Comparison of ENCODE assay signal across 20 cellular contexts in genomic region chr1:160117300-160117699, GRCh38. TPM values are rescaled to one million over a fixed set of nuclear protein-coding genes. Genes with fewer than 3 reads are reported as not detected.
DNase-seq lines count a peak whose midpoint lies in the region; ATAC-seq and TF ChIP-seq lines count a peak whose summit lies in the region.
"Had no signal": no experiment of that assay in that cellular context is flagged by ENCODE, and none has a peak within 500 bp of the region (broad histone marks: within the 10 kb centered on the region; RNA-seq: fewer than 3 reads in every experiment).

No MANE protein-coding gene starts in this region.

- no peaks in the 10 kb centered on the region; the same call in 1 of the 2 replicates for H3K9me1 ChIP-seq in IMR-90 (ENCODE audit: insufficient read depth, low read length)

- H3K4me1 Mint-ChIP-seq in brain = peaks cover 84% of the 10 kb centered on the region

- H3K4me3 ChIP-seq in IMR-90 (ENCODE audit: insufficient read depth, low read depth, low read length) (no peak overlapping the region), mesendoderm (ENCODE audit: low read length) (no peak overlapping the region), stomach smooth muscle (ENCODE audit: low read length in 2 of 2) (peak overlapping the region; percentile 48 to 81)
- H3K4me3 ChIP-seq: skin epidermis had no signal

- no peak for TF ChIP-seq POLR2A in IMR-90 (IDR thresholded peaks at IDR 0.05; ENCODE audit: low read depth, low read length)

- peaks cover 0 to 3% (median 0%) of the 10 kb centered on the region in 5 experiments for H3K9me3 Mint-ChIP-seq in brain
- H3K9me3 Mint-ChIP-seq: activated T-helper 1 cell treated with anti-CD3 and anti-CD28 coated beads, Interleukin-12 subunit alpha, Interleukin-12 subunit beta, Interleukin-2, Interleukin-4 antibody, amounts not matched to agents 30 ng/mL and 10 ng/mL and 1 ng/mL, durations not matched to agents 14 hours and 24 hours and 36 hours had no signal

- H2BK5ac ChIP-seq in IMR-90 (ENCODE audit: low read depth, low read length, poor library complexity, severe bottlenecking) = no peak overlapping the region
- H2BK5ac ChIP-seq in mesendoderm (ENCODE audit: low read length) = no peak overlapping the region

- H2BK15ac ChIP-seq in IMR-90 (ENCODE audit: low read depth, low read length) (no peak overlapping the region), mesendoderm (replicated peaks; ENCODE audit: low read depth) (no peak overlapping the region)

- H2AFZ ChIP-seq in IMR-90 (replicated peaks; ENCODE audit: low read length, poor library complexity) = no peak overlapping the region

- H3K4me2 ChIP-seq in IMR-90 (ENCODE audit: low read depth, low read length) (no peak overlapping the region; the same call in 1 of the 2 replicates), mesendoderm (ENCODE audit: low read length) (no peak overlapping the region)

- H3K27me3 Mint-ChIP-seq in brain = peaks cover 3% of the 10 kb centered on the region

- no peaks in the 10 kb centered on the region for H3K79me2 ChIP-seq in mesendoderm (ENCODE audit: control insufficient read depth, insufficient read depth, low read length)

- H3K36me3 ChIP-seq in IMR-90 (ENCODE audit: control insufficient read depth, insufficient read depth, low read length) = no peaks in the 10 kb centered on the region
- H3K36me3 ChIP-seq in mesendoderm (ENCODE audit: control insufficient read depth, insufficient read depth, low read length) = no peaks in the 10 kb centered on the region
- H3K36me3 ChIP-seq in stomach smooth muscle (ENCODE audit: control insufficient read depth in 2 of 2, insufficient read depth in 2 of 2, low read length in 2 of 2) = peaks cover 0 to 12% of the 10 kb centered on the region in 2 donors

- H3K9me3 ChIP-seq in IMR-90 (ENCODE audit: control insufficient read depth, insufficient read depth, low read length) (no peaks in the 10 kb centered on the region), stomach smooth muscle (ENCODE audit: control insufficient read depth in 2 of 2, low read length in 2 of 2) (no peaks in the 10 kb centered on the region)

- H3K4me1 ChIP-seq in IMR-90 (ENCODE audit: control insufficient read depth, insufficient read depth, low read length) (peaks cover 15% of the 10 kb centered on the region; the same call in 1 of the 2 replicates), mesendoderm (ENCODE audit: control insufficient read depth, low read depth, low read length) (peaks cover 23% of the 10 kb centered on the region), stomach smooth muscle (ENCODE audit: control insufficient read depth, insufficient read depth, low read length) (peaks cover 39% of the 10 kb centered on the region)

- H3K23ac ChIP-seq in IMR-90 (ENCODE audit: low read depth, low read length) = peak overlapping the region; percentile 37; the same call in 1 of the 2 replicates
- H3K23ac ChIP-seq in mesendoderm (ENCODE audit: low read length) = no peak overlapping the region

- H3K18ac ChIP-seq in IMR-90 (ENCODE audit: low read depth, low read length) (peak overlapping the region; percentile 18; the same call in 1 of the 2 replicates), mesendoderm (ENCODE audit: low read length) (no peak overlapping the region)

- DNase-seq in IMR-90 = no peak
- DNase-seq in mesendoderm = no peak
- DNase-seq in NCI-H526 (lab: John Stamatoyannopoulos, UW) = no peak
- DNase-seq in putamen (ENCODE audit: low spot score) = no peak
- no peak for DNase-seq in T-helper 1 cell
- no peak for DNase-seq in activated CD4-positive, alpha-beta T cell treated with anti-CD3 and anti-CD28 coated beads for 48 hours
- DNase-seq: activated CD8-positive, alpha-beta T cell treated with anti-CD3 and anti-CD28 coated beads, Interleukin-2, amount 10 ng/mL, durations not matched to agents 7 days and 5 days; GOT3; NCI-H1930; NCI-H524 treated with DMSO at 0.1 percent for 48 hours; stimulated activated naive CD4-positive, alpha-beta T cell; SW 1271 had no signal

- POLR2A ChIA-PET in IMR-90 (lab: Charles Lee; ENCODE audit: unreplicated experiment) = no interaction called here

- peak overlapping the region; percentile 65 to 87 (median 80) for H3K4me3 Mint-ChIP-seq in brain
- H3K4me3 Mint-ChIP-seq: activated CD8-positive, alpha-beta T cell treated with anti-CD3 and anti-CD28 coated beads, Interleukin-2, amount 10 ng/mL, durations not matched to agents 7 days and 5 days; activated T-helper 1 cell treated with anti-CD3 and anti-CD28 coated beads, Interleukin-12 subunit alpha, Interleukin-12 subunit beta, Interleukin-2, Interleukin-4 antibody, amounts not matched to agents 30 ng/mL and 10 ng/mL and 1 ng/mL, durations not matched to agents 14 hours and 24 hours and 36 hours had no signal

- ATAC-seq in IMR-90 (ENCODE audit: low read depth) = no peak; the same call in 1 of the 2 replicates
- ATAC-seq: activated CD8-positive, alpha-beta T cell treated with anti-CD3 and anti-CD28 coated beads, Interleukin-2, amount 10 ng/mL, durations not matched to agents 7 days and 5 days had no signal

- H2AK9ac ChIP-seq in IMR-90 (replicated peaks; ENCODE audit: low read depth, low read length, poor library complexity) = peak overlapping the region; percentile 33

- no peak overlapping the region for H3K27ac ChIP-seq in IMR-90 (ENCODE audit: insufficient read depth, low read length)
- no peak overlapping the region for H3K27ac ChIP-seq in mesendoderm (ENCODE audit: low read depth, low read length)
- H3K27ac ChIP-seq in stomach smooth muscle (ENCODE audit: low read length) = peak overlapping the region; percentile 76
- H3K27ac ChIP-seq: skin epidermis had no signal

- H3K4ac ChIP-seq in IMR-90 (ENCODE audit: low read depth, low read length) = peak overlapping the region; percentile 43; the same call in 1 of the 2 replicates
- no peak overlapping the region for H3K4ac ChIP-seq in mesendoderm (ENCODE audit: low read depth, low read length)

- H3K79me1 ChIP-seq in IMR-90 (ENCODE audit: low read depth in 1 of 2, low read length in 2 of 2) (no peaks in the 10 kb centered on the region), mesendoderm (ENCODE audit: low read length) (no peaks in the 10 kb centered on the region)

- H2BK120ac ChIP-seq in IMR-90 (ENCODE audit: low read depth, low read length) (no peak overlapping the region; the same call in 1 of the 2 replicates), mesendoderm (ENCODE audit: low read depth, low read length) (no peak overlapping the region)

- WGBS in IMR-90 (ENCODE audit: extremely low coverage in 2 of 2, insufficient read length in 1 of 2), 2 experiments = no CpG with 5 or more reads among the region's 1 CpG
- WGBS in mesendoderm (ENCODE audit: extremely low coverage, insufficient coverage, low lambda C conversion rate) = no CpG with 5 or more reads among the region's 1 CpG

- H3K9ac ChIP-seq in IMR-90 (ENCODE audit: low read depth, low read length) = no peak overlapping the region
- H3K9ac ChIP-seq in mesendoderm (ENCODE audit: low read length) = no peak overlapping the region
- H3K9ac ChIP-seq in stomach smooth muscle (ENCODE audit: low read length in 2 of 2) = peak overlapping the region; percentile 2 to 51

- TF ChIP-seq CTCF in IMR-90 (conservative IDR thresholded peaks at IDR 0.05; ENCODE audit: low read depth, low read length) (no peak), brain (conservative IDR thresholded peaks at IDR 0.05) (no peak)

- in situ Hi-C loops in IMR-90 (cut with MboI; ENCODE audit: low sequenced_read_pairs) = no loop called here

- no peak overlapping the region for H3K14ac ChIP-seq in IMR-90 (replicated peaks; ENCODE audit: low read depth, low read length)

- CTCF ChIA-PET in IMR-90 (lab: Yijun Ruan, JAX) = interaction anchor here (0.6 to 0.8 kb wide), 2 partner anchors 16 to 45 kb away, joined by 3 to 6 read pairs; no protein-coding TSS in a partner anchor

- H4K91ac ChIP-seq in IMR-90 (ENCODE audit: insufficient read depth, low read depth, low read length) = peak overlapping the region; percentile 38

- dilution Hi-C loops in IMR-90 (cut with HindIII; ENCODE audit: low sequenced_read_pairs, unreplicated experiment) = no loop called here

- no TSS peak for BruUV-seq in IMR-90 (replicated peaks; lab: Mats Ljungman, UMichigan)

- H4K8ac ChIP-seq in IMR-90 (ENCODE audit: low read depth in 2 of 2, low read length in 2 of 2) = no peak overlapping the region
- H4K8ac ChIP-seq in mesendoderm (ENCODE audit: low read depth, low read length) = no peak overlapping the region

- peak overlapping the region; percentile 21; the same call in 1 of the 2 replicates for H4K5ac ChIP-seq in IMR-90 (ENCODE audit: low read depth, low read length)
- H4K5ac ChIP-seq in mesendoderm (ENCODE audit: low read length) = no peak overlapping the region

- no peak for TF ChIP-seq RAD21 in IMR-90 (IDR thresholded peaks at IDR 0.05; ENCODE audit: low read length)

- H2AK5ac ChIP-seq in IMR-90 (ENCODE audit: low read depth, low read length) = no peak overlapping the region
- no peak overlapping the region for H2AK5ac ChIP-seq in mesendoderm (ENCODE audit: low read length)

- H4K20me1 ChIP-seq in IMR-90 (ENCODE audit: insufficient read depth, low read length) = no peaks in the 10 kb centered on the region

- H3K27me3 ChIP-seq in IMR-90 (ENCODE audit: control insufficient read depth, insufficient read depth, low read length) (peaks cover 46% of the 10 kb centered on the region), mesendoderm (ENCODE audit: insufficient read depth, low read length, poor library complexity) (no peaks in the 10 kb centered on the region), stomach smooth muscle (ENCODE audit: control insufficient read depth in 1 of 2, insufficient read depth in 2 of 2, low read length in 2 of 2) (no peaks in the 10 kb centered on the region)

- H3K27ac Mint-ChIP-seq in brain = peak overlapping the region; percentile 18 to 85 (median 83)
- H3K27ac Mint-ChIP-seq: activated CD8-positive, alpha-beta T cell treated with anti-CD3 and anti-CD28 coated beads, Interleukin-2, amount 10 ng/mL, durations not matched to agents 7 days and 5 days; activated T-helper 1 cell treated with anti-CD3 and anti-CD28 coated beads, Interleukin-12 subunit alpha, Interleukin-12 subunit beta, Interleukin-2, Interleukin-4 antibody, amounts not matched to agents 30 ng/mL and 10 ng/mL and 1 ng/mL, durations not matched to agents 14 hours and 24 hours and 36 hours had no signal

- no peak overlapping the region for H2BK20ac ChIP-seq in IMR-90 (ENCODE audit: low read depth, low read length)

- H3K56ac ChIP-seq in IMR-90 (ENCODE audit: extremely low read depth, insufficient read depth, low read length) (no peak overlapping the region), mesendoderm (ENCODE audit: low read length) (peak overlapping the region; percentile 6)

- H3K36me3 Mint-ChIP-seq in brain = no peaks in the 10 kb centered on the region

- intact Hi-C loops in IMR-90 (cut with micrococcal nuclease) = no loop called here

RNA-seq across cellular contexts. Expression of gene ATP1A2, which starts 1.7 kb away (rescaled TPM):
- total RNA-seq in IMR-90 (2012; rRNA removed) = under 0.01 and 0.28 TPM in 2 replicates
- polyA plus RNA-seq in IMR-90 (2012; rRNA removed) (0.14 and 0.15 TPM in 2 replicates), brain (ENCODE audit: insufficient read depth, low read depth, low replicate concordance) (216 TPM)
- polyA plus RNA-seq in IMR-90 (2012; cell fraction: cytosol; rRNA removed) = 0.01 and 0.16 TPM in 2 replicates
- polyA plus RNA-seq in IMR-90 (2012; cell fraction: nucleus; rRNA removed; ENCODE audit: low replicate concordance) = 0.35 and 0.52 TPM in 2 replicates
- 4.3 TPM for polyA plus RNA-seq in mesendoderm (2013, experiment 1 of 2)
- 4.0 TPM for polyA plus RNA-seq in mesendoderm (2013, experiment 2 of 2)
- total RNA-seq: activated CD8-positive, alpha-beta T cell treated with anti-CD3 and anti-CD28 coated beads, Interleukin-2, amount 10 ng/mL, durations not matched to agents 7 days and 5 days; activated T-helper 1 cell treated with anti-CD3 and anti-CD28 coated beads, Interleukin-12 subunit alpha, Interleukin-12 subunit beta, Interleukin-2, Interleukin-4 antibody, amounts not matched to agents 30 ng/mL and 10 ng/mL and 1 ng/mL, durations not matched to agents 14 hours and 24 hours and 36 hours; G401; HT-29; M059J had no signal

RNA-seq across cellular contexts. Expression of gene IGSF8, which starts 18.9 kb away (rescaled TPM):
- total RNA-seq in IMR-90 (2012; rRNA removed) = 7.5 and 8.8 TPM in 2 replicates
- polyA plus RNA-seq in IMR-90 (2012; rRNA removed) (25.2 and 26.3 TPM in 2 replicates), brain (ENCODE audit: insufficient read depth, low read depth, low replicate concordance) (111 TPM)
- polyA plus RNA-seq in IMR-90 (2012; cell fraction: cytosol; rRNA removed) = 24.0 and 37.8 TPM in 2 replicates
- polyA plus RNA-seq in IMR-90 (2012; cell fraction: nucleus; rRNA removed; ENCODE audit: low replicate concordance) = 23.9 and 55.0 TPM in 2 replicates
- 22.0 TPM for polyA plus RNA-seq in mesendoderm (2013, experiment 1 of 2)
- 20.7 TPM for polyA plus RNA-seq in mesendoderm (2013, experiment 2 of 2)

RNA-seq across cellular contexts. Expression of gene ATP1A4, which starts 34.1 kb away (rescaled TPM):
- not detected in 2 replicates for total RNA-seq in IMR-90 (2012; rRNA removed)
- polyA plus RNA-seq in IMR-90 (2012; rRNA removed) (not detected in 2 replicates), brain (ENCODE audit: insufficient read depth, low read depth, low replicate concordance) (not detected)
- polyA plus RNA-seq in IMR-90 (2012; cell fraction: cytosol; rRNA removed) = not detected in 2 replicates
- polyA plus RNA-seq in IMR-90 (2012; cell fraction: nucleus; rRNA removed; ENCODE audit: low replicate concordance) = not detected in 2 replicates
- 0.56 TPM for polyA plus RNA-seq in mesendoderm (2013, experiment 1 of 2)
- polyA plus RNA-seq in mesendoderm (2013, experiment 2 of 2) = 0.42 TPM
- total RNA-seq: activated CD8-positive, alpha-beta T cell treated with anti-CD3 and anti-CD28 coated beads, Interleukin-2, amount 10 ng/mL, durations not matched to agents 7 days and 5 days; activated T-helper 1 cell treated with anti-CD3 and anti-CD28 coated beads, Interleukin-12 subunit alpha, Interleukin-12 subunit beta, Interleukin-2, Interleukin-4 antibody, amounts not matched to agents 30 ng/mL and 10 ng/mL and 1 ng/mL, durations not matched to agents 14 hours and 24 hours and 36 hours; G401; HT-29; M059J had no signal

RNA-seq across cellular contexts. Expression of gene KCNJ9, which starts 36.0 kb away (rescaled TPM):
- total RNA-seq in IMR-90 (2012; rRNA removed) = not detected in 2 replicates
- not detected in 2 replicates for polyA plus RNA-seq in IMR-90 (2012; rRNA removed)
- not detected in 2 replicates for polyA plus RNA-seq in IMR-90 (2012; cell fraction: cytosol; rRNA removed)
- not detected in 2 replicates for polyA plus RNA-seq in IMR-90 (2012; cell fraction: nucleus; rRNA removed; ENCODE audit: low replicate concordance)
- polyA plus RNA-seq in brain (ENCODE audit: insufficient read depth, low read depth, low replicate concordance) = 19.0 TPM
- polyA plus RNA-seq in mesendoderm (2013, experiment 1 of 2) = 0.01 TPM
- polyA plus RNA-seq in mesendoderm (2013, experiment 2 of 2) = 0.04 TPM
- total RNA-seq: activated CD8-positive, alpha-beta T cell treated with anti-CD3 and anti-CD28 coated beads, Interleukin-2, amount 10 ng/mL, durations not matched to agents 7 days and 5 days; activated T-helper 1 cell treated with anti-CD3 and anti-CD28 coated beads, Interleukin-12 subunit alpha, Interleukin-12 subunit beta, Interleukin-2, Interleukin-4 antibody, amounts not matched to agents 30 ng/mL and 10 ng/mL and 1 ng/mL, durations not matched to agents 14 hours and 24 hours and 36 hours; G401; HT-29; M059J had no signal

RNA-seq across cellular contexts. Expression of gene KCNJ10, which starts 47.3 kb away (rescaled TPM):
- not detected in 2 replicates for total RNA-seq in IMR-90 (2012; rRNA removed)
- polyA plus RNA-seq in IMR-90 (2012; rRNA removed) (not detected in 2 replicates), brain (ENCODE audit: insufficient read depth, low read depth, low replicate concordance) (79.9 TPM)
- not detected in 2 replicates for polyA plus RNA-seq in IMR-90 (2012; cell fraction: cytosol; rRNA removed)
- not detected in 2 replicates for polyA plus RNA-seq in IMR-90 (2012; cell fraction: nucleus; rRNA removed; ENCODE audit: low replicate concordance)
- polyA plus RNA-seq in mesendoderm (2013, experiment 1 of 2) = 0.45 TPM
- 0.35 TPM for polyA plus RNA-seq in mesendoderm (2013, experiment 2 of 2)
- total RNA-seq: activated CD8-positive, alpha-beta T cell treated with anti-CD3 and anti-CD28 coated beads, Interleukin-2, amount 10 ng/mL, durations not matched to agents 7 days and 5 days; activated T-helper 1 cell treated with anti-CD3 and anti-CD28 coated beads, Interleukin-12 subunit alpha, Interleukin-12 subunit beta, Interleukin-2, Interleukin-4 antibody, amounts not matched to agents 30 ng/mL and 10 ng/mL and 1 ng/mL, durations not matched to agents 14 hours and 24 hours and 36 hours; G401; HT-29; lower leg skin; M059J had no signal

Comparison
In these comparisons a context has a peak if more than half of its experiments do, and no peak if none do; other contexts are left out.
1. H3K4me3 ChIP-seq: peak in stomach smooth muscle (2 of 2); none in IMR-90 (single experiment) and mesendoderm (single experiment).
2. H3K9ac ChIP-seq: peak in stomach smooth muscle (2 of 2); none in IMR-90 (single experiment) and mesendoderm (single experiment).
3. RNA of gene ATP1A2, which starts 1.7 kb away (polyA plus RNA-seq): 216 TPM in brain (single experiment); 0.01 to 0.52 TPM in IMR-90; every median in the first group is over 100 times any median in the second.